In genomic region chr19:43265664-43266025, GRCh38 we compare ENCODE assay signal across 1 cellular context.
TF ChIP-seq lines count a peak whose summit lies in the region.

No MANE protein-coding gene starts in this region.

TF ChIP-seq in HEK293, 187 proteins besides CTCF, POLR2A, EP300 and RAD21 (continued from another document):
- no peak for TF ChIP-seq HIC1 (tag by site-specific recombination; IDR thresholded peaks at IDR 0.05)
